Comparison of ENCODE assay signal across 8 cellular contexts in genomic region chrX:47191331-47191730, GRCh38. TPM values are rescaled to one million over a fixed set of nuclear protein-coding genes. Genes with fewer than 3 reads are reported as not detected.
DNase-seq lines count a peak whose midpoint lies in the region; ATAC-seq and TF ChIP-seq lines count a peak whose summit lies in the region.

No MANE protein-coding gene starts in this region.

- no peaks in the 10 kb centered on the region for H3K27me3 Mint-ChIP-seq in activated naive CD8-positive, alpha-beta T cell treated with anti-CD3 and anti-CD28 coated beads, Interleukin-2, amount 50 U/mL, for 24 hours

- peak overlapping the region; percentile 90 for H3K4me3 Mint-ChIP-seq in activated naive CD8-positive, alpha-beta T cell treated with anti-CD3 and anti-CD28 coated beads, Interleukin-2, amount 50 U/mL, for 24 hours

- H3K27ac ChIP-seq in heart right ventricle (peak overlapping the region in 4 of 10 donors; percentile 54 to 70 (median 59)), SJCRH30 (no peak overlapping the region; the same call in 1 of the 2 replicates)

- H3K9me3 ChIP-seq in heart right ventricle (no peaks in the 10 kb centered on the region), SJCRH30 (replicated peaks) (no peaks in the 10 kb centered on the region)

- H3K9me3 Mint-ChIP-seq in activated naive CD8-positive, alpha-beta T cell treated with anti-CD3 and anti-CD28 coated beads, Interleukin-2, amount 50 U/mL, for 24 hours, result no peaks in the 10 kb centered on the region

- peak overlapping the region; percentile 41 to 66 (median 60) for H3K4me3 ChIP-seq in heart right ventricle
- peak overlapping the region; percentile 60 for H3K4me3 ChIP-seq in SJCRH30
- peak overlapping the region; percentile 56 for H3K4me3 ChIP-seq in kidney epithelial cell (ENCODE audit: low read depth, low read length)

- 14 to 21% methylated on average over 26 of the region's 26 CpGs for WGBS in heart right ventricle, 2 donors

- H3K27me3 ChIP-seq in heart right ventricle (peaks cover 0 to 47% (median 0%) of the 10 kb centered on the region in 7 donors), SJCRH30 (no peaks in the 10 kb centered on the region), kidney epithelial cell (ENCODE audit: control insufficient read depth, insufficient read depth, low read length) (no peaks in the 10 kb centered on the region)

- H3K4me1 Mint-ChIP-seq in activated naive CD8-positive, alpha-beta T cell treated with anti-CD3 and anti-CD28 coated beads, Interleukin-2, amount 50 U/mL, for 24 hours, result peaks cover 52% of the 10 kb centered on the region

- intact Hi-C loops in heart right ventricle (cut with DNase I) (loop anchor here (5.0 to 10.0 kb wide), 5 partner anchors 171 to 463 kb away; partner anchors contain the start of genes ELK1 (in 1 of the 10) and UXT (in 1 of the 10)), Right ventricle myocardium inferior (cut with DNase I) (loop anchor here (5.0 to 10.0 kb wide), 2 partner anchors 453 to 836 kb away; no protein-coding TSS in a partner anchor)

- ATAC-seq in heart right ventricle (peak in 1 of 8 donors; percentile 10), Right ventricle myocardium inferior (no peak), GM18861 (IDR thresholded peaks at IDR 0.05; ENCODE audit: unreplicated experiment) (no peak)
- no peak for ATAC-seq in activated naive CD8-positive, alpha-beta T cell treated with anti-CD3 and anti-CD28 coated beads, Interleukin-2, amount 50 U/mL, for 24 hours

- TF ChIP-seq CTCF in heart right ventricle (IDR thresholded peaks at IDR 0.05) (no peak), kidney epithelial cell (IDR thresholded peaks at IDR 0.05; ENCODE audit: insufficient read depth, low read length, poor library complexity, severe bottlenecking) (no peak)

- H3K36me3 ChIP-seq in heart right ventricle (peaks cover 0 to 12% (median 0%) of the 10 kb centered on the region in 9 donors), SJCRH30 (no peaks in the 10 kb centered on the region), kidney epithelial cell (ENCODE audit: control insufficient read depth, insufficient read depth, low read length) (no peaks in the 10 kb centered on the region)

- peaks cover 27% of the 10 kb centered on the region for H3K36me3 Mint-ChIP-seq in activated naive CD8-positive, alpha-beta T cell treated with anti-CD3 and anti-CD28 coated beads, Interleukin-2, amount 50 U/mL, for 24 hours (ENCODE audit: low read depth)

- H3K4me1 ChIP-seq in heart right ventricle, result peaks cover 0 to 48% (median 23%) of the 10 kb centered on the region in 9 donors
- H3K4me1 ChIP-seq in SJCRH30, result no peaks in the 10 kb centered on the region; the same call in 1 of the 2 replicates

- peak overlapping the region; percentile 90 for H3K27ac Mint-ChIP-seq in activated naive CD8-positive, alpha-beta T cell treated with anti-CD3 and anti-CD28 coated beads, Interleukin-2, amount 50 U/mL, for 24 hours

- DNase-seq in heart right ventricle, result no peak
- no peak for DNase-seq in Right ventricle myocardium inferior (ENCODE audit: missing footprints)
- peak; percentile 15 to 32 for DNase-seq in SJCRH30
- peak; percentile 40 for DNase-seq in activated naive CD8-positive, alpha-beta T cell treated with anti-CD3 and anti-CD28 coated beads, Interleukin-2, amount 50 U/mL, for 24 hours
- no peak for DNase-seq in kidney epithelial cell (ENCODE audit: low read depth)
- DNase-seq in stimulated activated CD4-positive, alpha-beta T cell treated with anti-CD3 and anti-CD28 coated beads, TNF-alpha, amount 100 ng/mL, for 48 hours (ENCODE audit: low read depth in 3 of 3), result peak; percentile 12 to 28 (median 12)
- DNase-seq in dedifferentiated amniotic fluid mesenchymal stem cell (ENCODE audit: extremely low spot score), result no peak

RNA-seq across cellular contexts. Expression of gene UBA1, which starts 2.3 kb away (rescaled TPM):
- total RNA-seq in heart right ventricle, result 100 to 1,000 TPM; 110 to 157 (median 128) TPM
- 10 to 100 TPM; 90.9 to 99.4 TPM for polyA plus RNA-seq in heart right ventricle
- total RNA-seq in Right ventricle myocardium inferior, result 93.5 TPM
- 152 and 158 TPM in 2 replicates for total RNA-seq in SJCRH30 (2014; rRNA removed; shearing (Covaris generic))
- 170 and 199 TPM in 2 replicates for total RNA-seq in kidney epithelial cell

RNA-seq across cellular contexts. Expression of gene CDK16, which starts 27.1 kb away (rescaled TPM):
- total RNA-seq in heart right ventricle, result 100 to 1,000 TPM; 129 to 193 (median 147) TPM
- 100 to 1,000 TPM; 110 to 124 TPM for polyA plus RNA-seq in heart right ventricle
- total RNA-seq in Right ventricle myocardium inferior, result 139 TPM
- 68.5 and 71.8 TPM in 2 replicates for total RNA-seq in SJCRH30 (2014; rRNA removed; shearing (Covaris generic))
- 107 and 120 TPM in 2 replicates for total RNA-seq in kidney epithelial cell

RNA-seq across cellular contexts. Expression of gene USP11, which starts 41.5 kb away (rescaled TPM):
- total RNA-seq in heart right ventricle (10 to 100 TPM; 36.4 to 73.0 (median 58.6) TPM), Right ventricle myocardium inferior (31.5 TPM), kidney epithelial cell (49.1 and 57.9 TPM in 2 replicates)
- 10 to 100 TPM; 20.0 to 25.4 TPM for polyA plus RNA-seq in heart right ventricle
- total RNA-seq in SJCRH30 (2014; rRNA removed; shearing (Covaris generic)), result 51.0 and 53.4 TPM in 2 replicates

RNA-seq across cellular contexts. Expression of gene RBM10, which starts 46.3 kb away (rescaled TPM):
- total RNA-seq in heart right ventricle, result 10 to 100 TPM; 23.1 to 32.1 (median 26.4) TPM
- 10 to 100 TPM; 26.9 to 27.6 TPM for polyA plus RNA-seq in heart right ventricle
- total RNA-seq in Right ventricle myocardium inferior, result 28.5 TPM
- 51.7 and 52.3 TPM in 2 replicates for total RNA-seq in SJCRH30 (2014; rRNA removed; shearing (Covaris generic))
- total RNA-seq in kidney epithelial cell, result 34.5 and 48.1 TPM in 2 replicates

RNA-seq across cellular contexts. Expression of gene NDUFB11, which starts 46.8 kb away (rescaled TPM):
- 100 to 1,000 TPM; 149 to 217 (median 175) TPM for total RNA-seq in heart right ventricle
- 100 to 1,000 TPM; 155 to 178 TPM for polyA plus RNA-seq in heart right ventricle
- 212 TPM for total RNA-seq in Right ventricle myocardium inferior
- 92.7 and 122 TPM in 2 replicates for total RNA-seq in SJCRH30 (2014; rRNA removed; shearing (Covaris generic))
- total RNA-seq in kidney epithelial cell, result 46.2 and 60.0 TPM in 2 replicates

Comparison
In these comparisons a context has a peak if more than half of its experiments do, and no peak if none do; other contexts are left out.
1. DNase-seq: peak in SJCRH30 (2 of 2), activated naive CD8-positive, alpha-beta T cell treated with anti-CD3 and anti-CD28 coated beads, Interleukin-2, amount 50 U/mL, for 24 hours (single experiment) and stimulated activated CD4-positive, alpha-beta T cell treated with anti-CD3 and anti-CD28 coated beads, TNF-alpha, amount 100 ng/mL, for 48 hours (3 of 3); none in heart right ventricle (0 of 2), Right ventricle myocardium inferior (single experiment), kidney epithelial cell (single experiment) and dedifferentiated amniotic fluid mesenchymal stem cell (single experiment).
2. Peak in every context shown above with its lines, with median percentiles within 50 percentile points of each other: H3K4me3 ChIP-seq.